10 cellular contexts compared by ENCODE assay signal in genomic region chr1:207748737-207749528, GRCh38. TPM values are rescaled to one million over a fixed set of nuclear protein-coding genes. Genes with fewer than 3 reads are reported as not detected.
DNase-seq lines count a peak whose midpoint lies in the region; ATAC-seq, FAIRE-seq and TF ChIP-seq lines count a peak whose summit lies in the region.
"Had no signal": no experiment of that assay in that cellular context is flagged by ENCODE, and none has a peak within 500 bp of the region (broad histone marks: within the 10 kb centered on the region; RNA-seq: fewer than 3 reads in every experiment).

No MANE protein-coding gene starts in this region.

- H2BK120ac ChIP-seq in neuronal stem cell (ENCODE audit: low read depth, low read length), result no peak overlapping the region
- H2BK120ac ChIP-seq in mesenchymal stem cell (ENCODE audit: low read depth, low read length), result no peak overlapping the region

- no peak for FAIRE-seq in bronchial epithelial cell (lab: Jason Lieb, UNC)

- no peaks in the 10 kb centered on the region for H3K9me3 ChIP-seq in neuronal stem cell (replicated peaks in 1 of 2; ENCODE audit: control insufficient read depth in 2 of 2, insufficient read depth in 1 of 2, low read depth in 1 of 2, low read length in 2 of 2)
- H3K9me3 ChIP-seq in mesenchymal stem cell (ENCODE audit: control insufficient read depth, low read length), result no peaks in the 10 kb centered on the region

- peaks cover 6% of the 10 kb centered on the region for H3K79me1 ChIP-seq in neuronal stem cell (ENCODE audit: low read depth, low read length)
- peaks cover 3% of the 10 kb centered on the region for H3K79me1 ChIP-seq in mesenchymal stem cell (replicated peaks; ENCODE audit: low read length, poor library complexity, severe bottlenecking)

- no peak overlapping the region for H3K4me3 ChIP-seq in bronchial epithelial cell (ENCODE audit: low read depth, low read length)
- H3K4me3 ChIP-seq in neuronal stem cell (ENCODE audit: low read length in 2 of 2), result no peak overlapping the region
- H3K4me3 ChIP-seq in mesenchymal stem cell (ENCODE audit: insufficient read depth in 1 of 2, low read depth in 1 of 2, low read length in 2 of 2), result no peak overlapping the region
- H3K4me3 ChIP-seq: skin epidermis had no signal

- no peaks in the 10 kb centered on the region for H3K36me3 ChIP-seq in bronchial epithelial cell (ENCODE audit: control insufficient read depth, insufficient read depth, low read length)
- H3K36me3 ChIP-seq in neuronal stem cell (replicated peaks in 1 of 2; ENCODE audit: control insufficient read depth in 2 of 2, insufficient read depth in 2 of 2, low read length in 2 of 2), result no peaks in the 10 kb centered on the region
- H3K36me3 ChIP-seq in mesenchymal stem cell (ENCODE audit: control insufficient read depth in 1 of 2, insufficient read depth in 2 of 2, low read depth in 1 of 2, low read length in 2 of 2), result no peaks in the 10 kb centered on the region

- H3K9me3 Mint-ChIP-seq in activated T-helper 2 cell treated with anti-CD3 and anti-CD28 coated beads, Interferon-gamma antibody, Interleukin-2, Interleukin-4, amounts not matched to agents 10 μg/mL and 5 μg/mL and 100 μg/mL, durations not matched to agents 14 hours and 24 hours and 36 hours, result no peaks in the 10 kb centered on the region

- H2BK15ac ChIP-seq in neuronal stem cell (ENCODE audit: low read length) (no peak overlapping the region), mesenchymal stem cell (ENCODE audit: low read depth, poor library complexity, severe bottlenecking) (no peak overlapping the region)

- no peak overlapping the region for H4K8ac ChIP-seq in neuronal stem cell (ENCODE audit: low read depth, low read length)
- H4K8ac ChIP-seq in mesenchymal stem cell (ENCODE audit: low read length), result no peak overlapping the region

- H3K4me2 ChIP-seq in neuronal stem cell (ENCODE audit: insufficient read depth, low read length, poor library complexity, severe bottlenecking) (no peak overlapping the region), mesenchymal stem cell (ENCODE audit: low read length, poor library complexity, severe bottlenecking) (no peak overlapping the region)

- no CpG with 5 or more reads among the region's 2 CpGs for WGBS in neuronal stem cell (ENCODE audit: extremely low coverage in 2 of 2, insufficient read length in 2 of 2, insufficient replicate concordance in 1 of 2), 2 donors
- 72% methylated on average over 2 of the region's 2 CpGs for WGBS in mesenchymal stem cell

- H3K27ac Mint-ChIP-seq in activated T-helper 2 cell treated with anti-CD3 and anti-CD28 coated beads, Interferon-gamma antibody, Interleukin-2, Interleukin-4, amounts not matched to agents 10 μg/mL and 5 μg/mL and 100 μg/mL, durations not matched to agents 14 hours and 24 hours and 36 hours, result no peak overlapping the region

- H3K18ac ChIP-seq in neuronal stem cell (ENCODE audit: low read length), result no peak overlapping the region
- no peak overlapping the region for H3K18ac ChIP-seq in mesenchymal stem cell (ENCODE audit: low read depth in 1 of 2, low read length in 2 of 2)

- no peak for TF ChIP-seq CTCF in bronchial epithelial cell (IDR thresholded peaks at IDR 0.05; ENCODE audit: insufficient read depth, low read length, severe bottlenecking)

- H2AK5ac ChIP-seq in neuronal stem cell (ENCODE audit: low read depth, low read length) (no peak overlapping the region), mesenchymal stem cell (ENCODE audit: low read length, severe bottlenecking) (no peak overlapping the region)

- no peak overlapping the region for H3K4me3 Mint-ChIP-seq in activated T-helper 2 cell treated with anti-CD3 and anti-CD28 coated beads, Interferon-gamma antibody, Interleukin-2, Interleukin-4, amounts not matched to agents 10 μg/mL and 5 μg/mL and 100 μg/mL, durations not matched to agents 14 hours and 24 hours and 36 hours (ENCODE audit: low read depth)

- H2BK5ac ChIP-seq in neuronal stem cell (ENCODE audit: low read length), result no peak overlapping the region
- no peak overlapping the region for H2BK5ac ChIP-seq in mesenchymal stem cell (ENCODE audit: low read depth, low read length, poor library complexity, severe bottlenecking)

- no peak overlapping the region for H2AFZ ChIP-seq in neuronal stem cell (ENCODE audit: low read length)
- no peak overlapping the region for H2AFZ ChIP-seq in mesenchymal stem cell (ENCODE audit: low read depth, low read length)

- H3K27me3 ChIP-seq in bronchial epithelial cell (ENCODE audit: control insufficient read depth, insufficient read depth, low read length) (no peaks in the 10 kb centered on the region), neuronal stem cell (ENCODE audit: control insufficient read depth in 3 of 3, insufficient read depth in 3 of 3, low read depth in 1 of 3, low read length in 3 of 3) (no peaks in the 10 kb centered on the region), mesenchymal stem cell (ENCODE audit: control insufficient read depth in 1 of 2, insufficient read depth in 1 of 2, low read length in 2 of 2) (no peaks in the 10 kb centered on the region)

- no peak overlapping the region for H2BK12ac ChIP-seq in neuronal stem cell (ENCODE audit: low read length)
- no peak overlapping the region for H2BK12ac ChIP-seq in mesenchymal stem cell (ENCODE audit: low read length in 2 of 2)

- H3K23ac ChIP-seq in neuronal stem cell (ENCODE audit: low read depth, low read length, poor library complexity), result no peak overlapping the region
- H3K23ac ChIP-seq in mesenchymal stem cell (ENCODE audit: low read length in 2 of 2), result no peak overlapping the region

- no peaks in the 10 kb centered on the region for H3K36me3 Mint-ChIP-seq in activated T-helper 2 cell treated with anti-CD3 and anti-CD28 coated beads, Interferon-gamma antibody, Interleukin-2, Interleukin-4, amounts not matched to agents 10 μg/mL and 5 μg/mL and 100 μg/mL, durations not matched to agents 14 hours and 24 hours and 36 hours (ENCODE audit: low read depth)

- no peak overlapping the region for H3K14ac ChIP-seq in neuronal stem cell (ENCODE audit: low read length)
- no peak overlapping the region for H3K14ac ChIP-seq in mesenchymal stem cell (ENCODE audit: low read length in 2 of 2)

- peaks cover 32% of the 10 kb centered on the region for H3K4me1 Mint-ChIP-seq in activated T-helper 2 cell treated with anti-CD3 and anti-CD28 coated beads, Interferon-gamma antibody, Interleukin-2, Interleukin-4, amounts not matched to agents 10 μg/mL and 5 μg/mL and 100 μg/mL, durations not matched to agents 14 hours and 24 hours and 36 hours (ENCODE audit: low read depth)

- H3K27me3 Mint-ChIP-seq in activated T-helper 2 cell treated with anti-CD3 and anti-CD28 coated beads, Interferon-gamma antibody, Interleukin-2, Interleukin-4, amounts not matched to agents 10 μg/mL and 5 μg/mL and 100 μg/mL, durations not matched to agents 14 hours and 24 hours and 36 hours (ENCODE audit: low read depth), result no peaks in the 10 kb centered on the region

- H3K4ac ChIP-seq in neuronal stem cell (ENCODE audit: low read length), result no peak overlapping the region
- no peak overlapping the region for H3K4ac ChIP-seq in mesenchymal stem cell (ENCODE audit: low read depth in 1 of 2, low read length in 2 of 2)

- no peak overlapping the region for H3K27ac ChIP-seq in neuronal stem cell (replicated peaks; ENCODE audit: low read length)
- H3K27ac ChIP-seq in mesenchymal stem cell (ENCODE audit: low read length, poor library complexity, severe bottlenecking), result no peak overlapping the region
- H3K27ac ChIP-seq: skin epidermis had no signal

- intact Hi-C loops in activated T-helper 2 cell treated with anti-CD3 and anti-CD28 coated beads, Interferon-gamma antibody, Interleukin-2, Interleukin-4, amounts not matched to agents 10 μg/mL and 5 μg/mL and 100 μg/mL, durations not matched to agents 14 hours and 24 hours and 36 hours (cut with micrococcal nuclease), result no loop called here

- H4K91ac ChIP-seq in neuronal stem cell (ENCODE audit: low read depth, low read length, poor library complexity), result no peak overlapping the region
- no peak overlapping the region for H4K91ac ChIP-seq in mesenchymal stem cell (ENCODE audit: low read length)

- peak; percentile 65 for DNase-seq in COLO668 (lab: John Stamatoyannopoulos, UW; ENCODE audit: unreplicated experiment)
- peak; percentile 27 for DNase-seq in HT1080 (ENCODE audit: low read depth)
- DNase-seq in NCI-H748 (lab: John Stamatoyannopoulos, UW; ENCODE audit: unreplicated experiment), result peak; percentile 68
- DNase-seq in bronchial epithelial cell (ENCODE audit: low read depth), result peak; percentile 61
- DNase-seq in neuronal stem cell (ENCODE audit: low spot score), result no peak
- DNase-seq in mesenchymal stem cell, result no peak
- DNase-seq in activated T-helper 2 cell treated with anti-CD3 and anti-CD28 coated beads, Interferon-gamma antibody, Interleukin-2, Interleukin-4, amounts not matched to agents 10 μg/mL and 5 μg/mL and 100 μg/mL, durations not matched to agents 14 hours and 24 hours and 36 hours (ENCODE audit: low spot score), result no peak

- no peak for ATAC-seq in GM21515 (IDR thresholded peaks at IDR 0.05; ENCODE audit: unreplicated experiment)
- ATAC-seq: Right ventricle myocardium inferior had no signal

- no peak overlapping the region for H3K9ac ChIP-seq in neuronal stem cell (ENCODE audit: low read depth, low read length, poor library complexity)
- H3K9ac ChIP-seq in mesenchymal stem cell (ENCODE audit: low read length), result no peak overlapping the region

- peaks cover 1 to 6% of the 10 kb centered on the region in 2 donors for H3K4me1 ChIP-seq in neuronal stem cell (ENCODE audit: control insufficient read depth in 2 of 2, insufficient read depth in 1 of 2, low read depth in 1 of 2, low read length in 2 of 2)
- H3K4me1 ChIP-seq in mesenchymal stem cell (ENCODE audit: control insufficient read depth, insufficient read depth, low read depth, low read length), result peaks cover 6% of the 10 kb centered on the region

RNA-seq across cellular contexts. Expression of gene CD46, which starts 2.9 kb away (rescaled TPM):
- total RNA-seq in HT1080 (2014; rRNA removed; shearing (Covaris generic)), result 50.3 and 56.7 TPM in 2 replicates
- 91.6 and 108 TPM in 2 replicates for polyA plus RNA-seq in HT1080 (2015; cell fraction: cytosol; rRNA removed)
- polyA plus RNA-seq in HT1080 (2015; cell fraction: nucleus; rRNA removed), result 526 and 613 TPM in 2 replicates
- 128 and 192 TPM in 2 replicates for total RNA-seq in bronchial epithelial cell
- polyA plus RNA-seq in neuronal stem cell (2013, experiment 1 of 2), result 65.9 TPM
- polyA plus RNA-seq in neuronal stem cell (2013, experiment 2 of 2), result 64.5 TPM
- polyA plus RNA-seq in mesenchymal stem cell (2013, experiment 1 of 2), result 185 TPM
- polyA plus RNA-seq in mesenchymal stem cell (2013, experiment 2 of 2), result 192 TPM
- 113 and 116 TPM in 2 replicates for total RNA-seq in activated T-helper 2 cell treated with anti-CD3 and anti-CD28 coated beads, Interferon-gamma antibody, Interleukin-2, Interleukin-4, amounts not matched to agents 10 μg/mL and 5 μg/mL and 100 μg/mL, durations not matched to agents 14 hours and 24 hours and 36 hours

Comparison
In these comparisons a context has a peak if more than half of its experiments do, and no peak if none do; other contexts are left out.
1. DNase-seq: peak in COLO668 (single experiment), HT1080 (single experiment), NCI-H748 (single experiment) and bronchial epithelial cell (single experiment); none in neuronal stem cell (single experiment), mesenchymal stem cell (single experiment) and activated T-helper 2 cell treated with anti-CD3 and anti-CD28 coated beads, Interferon-gamma antibody, Interleukin-2, Interleukin-4, amounts not matched to agents 10 μg/mL and 5 μg/mL and 100 μg/mL, durations not matched to agents 14 hours and 24 hours and 36 hours (single experiment).